In the genomic region with DNA sequence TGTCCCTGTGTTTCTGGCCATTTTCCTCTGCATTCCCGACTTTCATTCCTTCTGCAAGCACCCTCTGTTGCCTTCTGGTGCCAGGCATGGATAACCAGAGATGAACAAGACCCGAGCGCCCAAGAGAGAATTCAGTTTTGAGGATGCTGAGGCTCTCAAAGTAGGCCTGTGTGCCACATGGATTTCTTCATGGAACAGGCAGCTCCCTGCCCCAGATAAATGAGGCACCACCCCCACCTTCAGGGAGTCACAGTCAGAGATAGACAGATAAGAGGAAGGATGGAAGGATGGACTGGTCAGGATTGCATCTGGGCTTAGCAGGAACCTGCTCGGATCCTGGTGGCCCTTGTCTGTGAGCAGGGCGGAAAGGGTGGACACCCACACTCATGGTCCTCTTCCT, we compare ENCODE assay signal across 29 cellular contexts. TPM values are rescaled to one million over a fixed set of nuclear protein-coding genes. Genes with fewer than 3 reads are reported as not detected.
"Had no signal": no experiment of that assay in that cellular context is flagged by ENCODE, and none has a peak within 500 bp of the region (broad histone marks: within the 10 kb centered on the region; RNA-seq: fewer than 3 reads in every experiment).

No MANE protein-coding gene starts in this region.

- ATAC-seq: activated naive CD8-positive, alpha-beta T cell treated with anti-CD3 and anti-CD28 coated beads, Interleukin-2, amount 50 U/mL, for 24 hours; heart right ventricle; left lung; mucosa of descending colon; stimulated activated naive CD8-positive, alpha-beta T cell treated with anti-CD3 and anti-CD28 coated beads, Interleukin-15, amount 100 ng/mL, for 72 hours had no signal

- H3K27me3 ChIP-seq: left lung, ovary, sigmoid colon, upper lobe of left lung had no signal

- H3K36me3 ChIP-seq: esophagus squamous epithelium, heart right ventricle, left lung, ovary, prostate gland, sigmoid colon, upper lobe of left lung had no signal

- DNase-seq: activated CD4-positive, alpha-beta memory T cell treated with anti-CD3 and anti-CD28 coated beads, Interleukin-2, amount 10 ng/mL, durations not matched to agents 7 days and 5 days; activated CD4-positive, alpha-beta T cell treated with anti-CD3 and anti-CD28 coated beads, Interleukin-2, amount 10 ng/mL, durations not matched to agents 24 days and 14 days; activated gamma-delta T cell treated with Interleukin-2 at 50 U/mL for 16 hours; activated naive CD8-positive, alpha-beta T cell treated with anti-CD3 and anti-CD28 coated beads, Interleukin-2, amount 50 U/mL, for 24 hours; amygdala; central memory CD4-positive, alpha-beta T cell; esophagus squamous epithelium; foreskin melanocyte; heart right ventricle; kidney glomerular epithelial cell; left lung; mesendoderm; mucosa of descending colon; retina; sigmoid colon; small intestine; stimulated activated CD4-positive, alpha-beta T cell treated with anti-CD3 and anti-CD28 coated beads, Interleukin-1b, Interleukin-23, amount 100 ng/mL, for 48 hours; stimulated activated CD4-positive, alpha-beta T cell treated with anti-CD3 and anti-CD28 coated beads, Interleukin-4, amount 100 ng/mL, for 4 hours; stimulated activated CD8-positive, alpha-beta memory T cell treated with anti-CD3 and anti-CD28 coated beads, Interleukin-4, amount 100 ng/mL, for 48 hours; stimulated activated naive CD8-positive, alpha-beta T cell treated with anti-CD3 and anti-CD28 coated beads, Interleukin-15, amount 100 ng/mL, for 72 hours; substantia nigra; T-helper 2 cell had no signal

- H3K4me1 ChIP-seq: esophagus squamous epithelium, left lung, prostate gland, upper lobe of left lung had no signal

- H3K4me3 ChIP-seq: esophagus squamous epithelium, heart right ventricle, left lung, lung, mucosa of descending colon, ovary, prostate gland, sigmoid colon, upper lobe of left lung had no signal

- H3K9me3 ChIP-seq: esophagus squamous epithelium, heart right ventricle, left lung, mucosa of descending colon, ovary, prostate gland, sigmoid colon, upper lobe of left lung had no signal

- H3K27ac ChIP-seq: esophagus squamous epithelium, heart right ventricle, left lung, ovary, prostate gland, sigmoid colon, upper lobe of left lung had no signal

RNA-seq across cellular contexts. Expression of gene ADCYAP1R1, which starts 49.4 kb away (rescaled TPM):
- total RNA-seq: activated CD4-positive, alpha-beta memory T cell treated with anti-CD3 and anti-CD28 coated beads, Interleukin-2, amount 10 ng/mL, durations not matched to agents 7 days and 5 days; activated CD4-positive, alpha-beta T cell treated with anti-CD3 and anti-CD28 coated beads, Interleukin-2, amount 10 ng/mL, durations not matched to agents 24 days and 14 days; glomerular endothelial cell; myocyte; natural killer cell treated with Interleukin-12 subunit alpha and Interleukin-12 subunit beta and Interleukin-15 and Interleukin-18, amount 100 ng/mL, for 72 hours had no signal
